ENCODE assay signal across 8 cellular contexts in genomic region chr11:65607614-65608426, GRCh38. TPM values are rescaled to one million over a fixed set of nuclear protein-coding genes. Genes with fewer than 3 reads are reported as not detected.
A peak's percentile ranks its signal among the peaks of the same experiment; 100 is the strongest.
DNase-seq lines count a peak whose midpoint lies in the region; ATAC-seq and TF ChIP-seq lines count a peak whose summit lies in the region.
"Had no signal": no experiment of that assay in that cellular context is flagged by ENCODE, and none has a peak within 500 bp of the region (broad histone marks: within the 10 kb centered on the region; RNA-seq: fewer than 3 reads in every experiment).

No MANE protein-coding gene starts in this region.

- H3K27me3 ChIP-seq in gastroesophageal sphincter = no peaks in the 10 kb centered on the region
- H3K27me3 ChIP-seq in suprapubic skin = no peaks in the 10 kb centered on the region

- peaks cover 44% of the 10 kb centered on the region for H3K36me3 Mint-ChIP-seq in activated CD4-positive, alpha-beta T cell treated with anti-CD3 and anti-CD28 coated beads, Interleukin-2, amount 10 ng/mL, durations not matched to agents 7 days and 5 days (ENCODE audit: low read depth)
- H3K36me3 Mint-ChIP-seq in activated CD4-positive, alpha-beta T cell treated with anti-CD3 and anti-CD28 coated beads for 36 hours (ENCODE audit: low read depth) = peaks cover 53% of the 10 kb centered on the region

- DNase-seq in activated CD4-positive, alpha-beta T cell treated with anti-CD3 and anti-CD28 coated beads, Interleukin-2, amount 10 ng/mL, durations not matched to agents 7 days and 5 days = no peak
- no peak for DNase-seq in activated CD4-positive, alpha-beta T cell treated with anti-CD3 and anti-CD28 coated beads for 36 hours
- DNase-seq in suprapubic skin (ENCODE audit: low spot score in 2 of 2) = no peak
- DNase-seq in stimulated activated CD4-positive, alpha-beta T cell treated with anti-CD3 and anti-CD28 coated beads, Interleukin-15, amount 100 ng/mL, for 24 hours = no peak
- no peak for DNase-seq in GM19238 (ENCODE audit: insufficient read length, low spot score)
- DNase-seq: naive thymus-derived CD4-positive, alpha-beta T cell had no signal

- TF ChIP-seq CTCF in gastroesophageal sphincter (IDR thresholded peaks at IDR 0.05) (peak in 1 of 4 experiments; percentile 4), suprapubic skin (IDR thresholded peaks at IDR 0.05) (no peak)

- TF ChIP-seq POLR2A in gastroesophageal sphincter (IDR thresholded peaks at IDR 0.05) (no peak), suprapubic skin (IDR thresholded peaks at IDR 0.05) (no peak)

- intact Hi-C loops in activated CD4-positive, alpha-beta T cell treated with anti-CD3 and anti-CD28 coated beads for 36 hours (cut with DNase I, micrococcal nuclease) = no loop called here

- H3K4me3 ChIP-seq in gastroesophageal sphincter (peak overlapping the region in 1 of 2 donors; percentile 46), suprapubic skin (peak overlapping the region; percentile 42)

- H3K36me3 ChIP-seq in gastroesophageal sphincter (peaks cover 0 to 74% of the 10 kb centered on the region in 2 donors), suprapubic skin (peaks cover 49% of the 10 kb centered on the region)

- POLR2A ChIA-PET in activated CD4-positive, alpha-beta T cell treated with anti-CD3 and anti-CD28 coated beads, Interleukin-2, amount 10 ng/mL, durations not matched to agents 7 days and 5 days (lab: Charles Lee) = no interaction called here
- POLR2A ChIA-PET in activated CD4-positive, alpha-beta T cell treated with anti-CD3 and anti-CD28 coated beads for 36 hours (lab: Charles Lee) = no interaction called here

- peak overlapping the region; percentile 25 for H3K27ac Mint-ChIP-seq in activated CD4-positive, alpha-beta T cell treated with anti-CD3 and anti-CD28 coated beads, Interleukin-2, amount 10 ng/mL, durations not matched to agents 7 days and 5 days
- H3K27ac Mint-ChIP-seq in activated CD4-positive, alpha-beta T cell treated with anti-CD3 and anti-CD28 coated beads for 36 hours = no peak overlapping the region

- CTCF ChIA-PET in activated CD4-positive, alpha-beta T cell treated with anti-CD3 and anti-CD28 coated beads, Interleukin-2, amount 10 ng/mL, durations not matched to agents 7 days and 5 days (lab: Charles Lee) = interaction anchor here (0.6 to 4.2 kb wide), 2 partner anchors 14 to 141 kb away, joined by 3 to 24 read pairs; no protein-coding TSS in a partner anchor
- CTCF ChIA-PET in activated CD4-positive, alpha-beta T cell treated with anti-CD3 and anti-CD28 coated beads for 36 hours (lab: Charles Lee) = interaction anchor here (1.5 kb wide), 1 partner anchor 20 kb away, joined by 4 read pairs; no protein-coding TSS in a partner anchor

- H3K4me1 Mint-ChIP-seq in activated CD4-positive, alpha-beta T cell treated with anti-CD3 and anti-CD28 coated beads, Interleukin-2, amount 10 ng/mL, durations not matched to agents 7 days and 5 days = peaks cover 45% of the 10 kb centered on the region
- H3K4me1 Mint-ChIP-seq in activated CD4-positive, alpha-beta T cell treated with anti-CD3 and anti-CD28 coated beads for 36 hours = peaks cover 32% of the 10 kb centered on the region

- TF ChIP-seq EP300 in gastroesophageal sphincter (IDR thresholded peaks at IDR 0.05) (no peak), suprapubic skin (IDR thresholded peaks at IDR 0.05) (no peak)

- peak overlapping the region; percentile 14 to 87 (median 84) for H3K27ac ChIP-seq in gastroesophageal sphincter
- H3K27ac ChIP-seq in suprapubic skin = peak overlapping the region; percentile 42

- H3K4me3 Mint-ChIP-seq in activated CD4-positive, alpha-beta T cell treated with anti-CD3 and anti-CD28 coated beads, Interleukin-2, amount 10 ng/mL, durations not matched to agents 7 days and 5 days = no peak overlapping the region
- no peak overlapping the region for H3K4me3 Mint-ChIP-seq in activated CD4-positive, alpha-beta T cell treated with anti-CD3 and anti-CD28 coated beads for 36 hours

- 100% methylated on average over 5 of the region's 37 CpGs; no CpG with 5 or more reads in 1 of the 2 donors for WGBS in gastroesophageal sphincter (ENCODE audit: low coverage in 1 of 2), 2 donors
- 80% methylated on average over 29 of the region's 37 CpGs for WGBS in suprapubic skin

- no peaks in the 10 kb centered on the region for H3K9me3 Mint-ChIP-seq in activated CD4-positive, alpha-beta T cell treated with anti-CD3 and anti-CD28 coated beads, Interleukin-2, amount 10 ng/mL, durations not matched to agents 7 days and 5 days
- H3K9me3 Mint-ChIP-seq in activated CD4-positive, alpha-beta T cell treated with anti-CD3 and anti-CD28 coated beads for 36 hours (ENCODE audit: low read depth) = no peaks in the 10 kb centered on the region
- H3K9me3 Mint-ChIP-seq: activated T-helper 17 cell treated with anti-CD3 and anti-CD28 coated beads, Interleukin-2, amount 50 U/mL, for 72 hours had no signal

- H3K4me1 ChIP-seq in gastroesophageal sphincter (peaks cover 0 to 70% (median 51%) of the 10 kb centered on the region in 3 donors), suprapubic skin (peaks cover 55% of the 10 kb centered on the region)

- no peaks in the 10 kb centered on the region for H3K27me3 Mint-ChIP-seq in activated CD4-positive, alpha-beta T cell treated with anti-CD3 and anti-CD28 coated beads, Interleukin-2, amount 10 ng/mL, durations not matched to agents 7 days and 5 days
- H3K27me3 Mint-ChIP-seq in activated CD4-positive, alpha-beta T cell treated with anti-CD3 and anti-CD28 coated beads for 36 hours = no peaks in the 10 kb centered on the region
- H3K27me3 Mint-ChIP-seq: activated T-helper 17 cell treated with anti-CD3 and anti-CD28 coated beads, Interleukin-2, amount 50 U/mL, for 72 hours; naive thymus-derived CD4-positive, alpha-beta T cell had no signal

- H3K9me3 ChIP-seq in gastroesophageal sphincter (no peaks in the 10 kb centered on the region), suprapubic skin (no peaks in the 10 kb centered on the region)

- ATAC-seq in activated CD4-positive, alpha-beta T cell treated with anti-CD3 and anti-CD28 coated beads for 36 hours = no peak
- no peak for ATAC-seq in gastroesophageal sphincter
- ATAC-seq: naive thymus-derived CD4-positive, alpha-beta T cell had no signal

RNA-seq across cellular contexts. Expression of gene MAP3K11, which starts 6.2 kb away (rescaled TPM):
- 10 to 100 TPM; 61.0 to 67.1 TPM for total RNA-seq in activated CD4-positive, alpha-beta T cell treated with anti-CD3 and anti-CD28 coated beads, Interleukin-2, amount 10 ng/mL, durations not matched to agents 7 days and 5 days
- total RNA-seq in activated CD4-positive, alpha-beta T cell treated with anti-CD3 and anti-CD28 coated beads for 36 hours = 10 to 100 TPM; 47.4 to 54.3 TPM
- total RNA-seq in gastroesophageal sphincter (10 to 100 TPM; 20.5 to 35.3 (median 28.0) TPM), suprapubic skin (10 to 100 TPM; 29.2 to 45.5 (median 37.0) TPM)

RNA-seq across cellular contexts. Expression of gene PCNX3, which starts 7.8 kb away (rescaled TPM):
- total RNA-seq in activated CD4-positive, alpha-beta T cell treated with anti-CD3 and anti-CD28 coated beads, Interleukin-2, amount 10 ng/mL, durations not matched to agents 7 days and 5 days = 10 to 100 TPM; 47.7 to 50.2 TPM
- 10 to 100 TPM; 27.9 to 30.7 TPM for total RNA-seq in activated CD4-positive, alpha-beta T cell treated with anti-CD3 and anti-CD28 coated beads for 36 hours
- total RNA-seq in gastroesophageal sphincter = 10 to 100 TPM; 15.9 to 40.1 (median 19.3) TPM
- 10 to 100 TPM; 38.5 to 59.3 (median 43.6) TPM for total RNA-seq in suprapubic skin

RNA-seq across cellular contexts. Expression of gene KCNK7, which starts 12.2 kb away (rescaled TPM):
- total RNA-seq in activated CD4-positive, alpha-beta T cell treated with anti-CD3 and anti-CD28 coated beads, Interleukin-2, amount 10 ng/mL, durations not matched to agents 7 days and 5 days = 1 to 10 TPM in 1 of 2 experiments, under 1 TPM in 1; 1.00 to 3.3 TPM
- under 1 TPM; 0.27 to 0.37 TPM for total RNA-seq in activated CD4-positive, alpha-beta T cell treated with anti-CD3 and anti-CD28 coated beads for 36 hours
- total RNA-seq in gastroesophageal sphincter (1 to 10 TPM in 1 of 4 donors, under 1 TPM in 2, not detected in 1; 0.40 to 1.5 (median 0.93) TPM), suprapubic skin (100 to 1,000 TPM in 3 of 4 donors, 10 to 100 TPM in 1; 32.6 to 183 (median 144) TPM)

RNA-seq across cellular contexts. Expression of gene SIPA1, which starts 30.1 kb away (rescaled TPM):
- total RNA-seq in activated CD4-positive, alpha-beta T cell treated with anti-CD3 and anti-CD28 coated beads, Interleukin-2, amount 10 ng/mL, durations not matched to agents 7 days and 5 days = 100 to 1,000 TPM; 229 to 235 TPM
- total RNA-seq in activated CD4-positive, alpha-beta T cell treated with anti-CD3 and anti-CD28 coated beads for 36 hours = 100 to 1,000 TPM; 181 to 202 TPM
- 10 to 100 TPM; 32.9 to 45.0 (median 38.3) TPM for total RNA-seq in gastroesophageal sphincter
- 10 to 100 TPM; 14.9 to 21.6 (median 19.0) TPM for total RNA-seq in suprapubic skin

RNA-seq across cellular contexts. Expression of gene EHBP1L1, which starts 32.0 kb away (rescaled TPM):
- 10 to 100 TPM; 69.2 to 96.7 TPM for total RNA-seq in activated CD4-positive, alpha-beta T cell treated with anti-CD3 and anti-CD28 coated beads, Interleukin-2, amount 10 ng/mL, durations not matched to agents 7 days and 5 days
- 10 to 100 TPM; 88.3 to 98.8 TPM for total RNA-seq in activated CD4-positive, alpha-beta T cell treated with anti-CD3 and anti-CD28 coated beads for 36 hours
- total RNA-seq in gastroesophageal sphincter (100 to 1,000 TPM; 172 to 329 (median 202) TPM), suprapubic skin (100 to 1,000 TPM in 1 of 4 donors, 10 to 100 TPM in 3; 40.3 to 150 (median 56.2) TPM)

Comparison
In these comparisons a context has a peak if more than half of its experiments do, and no peak if none do; other contexts are left out.
1. RNA of gene KCNK7, which starts 12.2 kb away (total RNA-seq): 32.6 to 183 TPM in suprapubic skin; 1.00 to 3.3 TPM in activated CD4-positive, alpha-beta T cell treated with anti-CD3 and anti-CD28 coated beads, Interleukin-2, amount 10 ng/mL, durations not matched to agents 7 days and 5 days, 0.40 to 1.5 TPM in gastroesophageal sphincter and 0.27 to 0.37 TPM in activated CD4-positive, alpha-beta T cell treated with anti-CD3 and anti-CD28 coated beads for 36 hours; every median in the first group is over 4 times any median in the second.